In genomic region chr1:242133351-242133750, GRCh38 we compare ENCODE assay signal across 31 cellular contexts.
"Had no signal": no experiment of that assay in that cellular context is flagged by ENCODE, and none has a peak within 500 bp of the region (broad histone marks: within the 10 kb centered on the region; RNA-seq: fewer than 3 reads in every experiment).

No MANE protein-coding gene starts in this region.

- H3K9me3 ChIP-seq: colonic mucosa, esophagus squamous epithelium, gastroesophageal sphincter had no signal

- ATAC-seq: activated CD4-positive, alpha-beta T cell treated with anti-CD3 and anti-CD28 coated beads for 36 hours; activated CD8-positive, alpha-beta memory T cell treated with anti-CD3 and anti-CD28 coated beads, Interleukin-2, amount 10 ng/mL, durations not matched to agents 7 days and 5 days; activated CD8-positive, alpha-beta T cell treated with anti-CD3 and anti-CD28 coated beads, Interleukin-2, amount 10 ng/mL, durations not matched to agents 7 days and 5 days; activated naive CD4-positive, alpha-beta T cell treated with anti-CD3 and anti-CD28 coated beads, Interleukin-2, amount 50 U/mL, for 72 hours; activated T-cell treated with anti-CD3 and anti-CD28 coated beads, Interleukin-2, amount 50 U/mL, for 72 hours; gastroesophageal sphincter; heart right ventricle; T-helper 17 cell had no signal

- H3K36me3 Mint-ChIP-seq: activated CD4-positive, alpha-beta memory T cell treated with anti-CD3 and anti-CD28 coated beads for 36 hours; activated CD8-positive, alpha-beta memory T cell treated with anti-CD3 and anti-CD28 coated beads, Interleukin-2, amount 10 ng/mL, durations not matched to agents 7 days and 5 days; activated naive CD4-positive, alpha-beta T cell treated with anti-CD3 and anti-CD28 coated beads, Interleukin-2, amount 10 ng/mL, durations not matched to agents 7 days and 5 days; activated naive CD4-positive, alpha-beta T cell treated with anti-CD3 and anti-CD28 coated beads, Interleukin-2, amount 50 U/mL, for 72 hours; activated naive CD8-positive, alpha-beta T cell treated with anti-CD3 and anti-CD28 coated beads, Interleukin-2, amount 10 ng/mL, durations not matched to agents 7 days and 5 days; brain had no signal

- H3K27me3 Mint-ChIP-seq: activated CD4-positive, alpha-beta T cell treated with anti-CD3 and anti-CD28 coated beads for 36 hours; activated CD4-positive, alpha-beta T cell treated with anti-CD3 and anti-CD28 coated beads, Interleukin-2, amount 10 ng/mL, durations not matched to agents 24 days and 14 days; activated CD8-positive, alpha-beta memory T cell treated with anti-CD3 and anti-CD28 coated beads, Interleukin-2, amount 10 ng/mL, durations not matched to agents 7 days and 5 days; activated naive CD4-positive, alpha-beta T cell treated with anti-CD3 and anti-CD28 coated beads, Interleukin-2, amount 10 ng/mL, durations not matched to agents 7 days and 5 days; activated naive CD8-positive, alpha-beta T cell treated with anti-CD3 and anti-CD28 coated beads, Interleukin-2, amount 10 ng/mL, durations not matched to agents 7 days and 5 days; activated T-cell treated with anti-CD3 and anti-CD28 coated beads, Interleukin-2, amount 50 U/mL, for 24 hours; brain had no signal

- DNase-seq: activated CD4-positive, alpha-beta memory T cell treated with anti-CD3 and anti-CD28 coated beads for 36 hours; activated CD4-positive, alpha-beta T cell treated with anti-CD3 and anti-CD28 coated beads for 36 hours; activated CD4-positive, CD25-positive, alpha-beta regulatory T cell; activated CD4-positive, CD25-positive, alpha-beta regulatory T cell treated with anti-CD3 and anti-CD28 coated beads, Interleukin-2, amount 50 U/mL, for 72 hours; activated CD8-positive, alpha-beta memory T cell treated with anti-CD3 and anti-CD28 coated beads, Interleukin-2, amount 10 ng/mL, durations not matched to agents 7 days and 5 days; activated CD8-positive, alpha-beta memory T cell treated with anti-CD3 and anti-CD28 coated beads, Interleukin-2, amount 50 U/mL, for 4 hours; activated CD8-positive, alpha-beta T cell treated with anti-CD3 and anti-CD28 coated beads, Interleukin-2, amount 10 ng/mL, durations not matched to agents 7 days and 5 days; activated gamma-delta T cell; activated naive CD4-positive, alpha-beta T cell; activated naive CD4-positive, alpha-beta T cell treated with anti-CD3 and anti-CD28 coated beads, Interleukin-2, amount 10 ng/mL, durations not matched to agents 7 days and 5 days; activated naive CD8-positive, alpha-beta T cell treated with anti-CD3 and anti-CD28 coated beads, Interleukin-2, amount 10 ng/mL, durations not matched to agents 7 days and 5 days; activated T-cell treated with anti-CD3 and anti-CD28 coated beads, Interleukin-2, amount 50 U/mL, for 24 hours; activated T-cell treated with anti-CD3 and anti-CD28 coated beads, Interleukin-2, amount 50 U/mL, for 72 hours; central memory CD4-positive, alpha-beta T cell; cerebellar nuclear complex; colonic mucosa; effector CD8-positive, alpha-beta T cell; esophagus squamous epithelium; foreskin melanocyte; heart right ventricle; T-helper 17 cell; T1000 had no signal

- H3K4me1 Mint-ChIP-seq: activated CD4-positive, alpha-beta T cell treated with anti-CD3 and anti-CD28 coated beads for 36 hours; activated CD4-positive, alpha-beta T cell treated with anti-CD3 and anti-CD28 coated beads, Interleukin-2, amount 10 ng/mL, durations not matched to agents 24 days and 14 days; activated CD8-positive, alpha-beta memory T cell treated with anti-CD3 and anti-CD28 coated beads, Interleukin-2, amount 10 ng/mL, durations not matched to agents 7 days and 5 days; activated naive CD4-positive, alpha-beta T cell treated with anti-CD3 and anti-CD28 coated beads, Interleukin-2, amount 10 ng/mL, durations not matched to agents 7 days and 5 days; activated naive CD8-positive, alpha-beta T cell treated with anti-CD3 and anti-CD28 coated beads, Interleukin-2, amount 10 ng/mL, durations not matched to agents 7 days and 5 days; T-helper 17 cell had no signal

- H3K36me3 ChIP-seq: ascending aorta, breast epithelium, cardiac muscle cell, colonic mucosa, esophagus squamous epithelium, gastroesophageal sphincter, heart right ventricle had no signal

- H3K27ac Mint-ChIP-seq: activated CD4-positive, alpha-beta memory T cell treated with anti-CD3 and anti-CD28 coated beads for 36 hours; activated CD4-positive, alpha-beta T cell treated with anti-CD3 and anti-CD28 coated beads for 36 hours; activated CD4-positive, alpha-beta T cell treated with anti-CD3 and anti-CD28 coated beads, Interleukin-2, amount 10 ng/mL, durations not matched to agents 24 days and 14 days; activated CD8-positive, alpha-beta memory T cell treated with anti-CD3 and anti-CD28 coated beads, Interleukin-2, amount 10 ng/mL, durations not matched to agents 7 days and 5 days; activated CD8-positive, alpha-beta T cell treated with anti-CD3 and anti-CD28 coated beads, Interleukin-2, amount 10 ng/mL, durations not matched to agents 7 days and 5 days; activated naive CD4-positive, alpha-beta T cell treated with anti-CD3 and anti-CD28 coated beads, Interleukin-2, amount 10 ng/mL, durations not matched to agents 7 days and 5 days; activated naive CD4-positive, alpha-beta T cell treated with anti-CD3 and anti-CD28 coated beads, Interleukin-2, amount 50 U/mL, for 72 hours; activated naive CD8-positive, alpha-beta T cell treated with anti-CD3 and anti-CD28 coated beads, Interleukin-2, amount 10 ng/mL, durations not matched to agents 7 days and 5 days; activated T-cell treated with anti-CD3 and anti-CD28 coated beads, Interleukin-2, amount 50 U/mL, for 24 hours; activated T-cell treated with anti-CD3 and anti-CD28 coated beads, Interleukin-2, amount 50 U/mL, for 72 hours; T-helper 17 cell; T-helper 2 cell treated with Interferon-gamma antibody and Interleukin-4, amounts not matched to agents 5 μg/mL and 100 μg/mL, for 36 hours had no signal

- H3K27me3 ChIP-seq: ascending aorta, breast epithelium, cardiac muscle cell, colonic mucosa, esophagus squamous epithelium, gastroesophageal sphincter, heart right ventricle had no signal

- H3K27ac ChIP-seq: ascending aorta, breast epithelium, cardiac muscle cell, colonic mucosa, epithelial cell of prostate, esophagus squamous epithelium, gastroesophageal sphincter, heart right ventricle had no signal

- H3K9me3 Mint-ChIP-seq: activated CD4-positive, alpha-beta memory T cell treated with anti-CD3 and anti-CD28 coated beads for 36 hours; activated naive CD4-positive, alpha-beta T cell treated with anti-CD3 and anti-CD28 coated beads, Interleukin-2, amount 10 ng/mL, durations not matched to agents 7 days and 5 days had no signal

- H3K4me3 ChIP-seq: ascending aorta, breast epithelium, cardiac muscle cell, colonic mucosa, esophagus squamous epithelium, gastroesophageal sphincter, heart right ventricle had no signal

- H3K4me1 ChIP-seq: ascending aorta, breast epithelium, colonic mucosa, esophagus squamous epithelium, gastroesophageal sphincter, heart right ventricle had no signal

- H3K4me3 Mint-ChIP-seq: activated CD4-positive, alpha-beta memory T cell treated with anti-CD3 and anti-CD28 coated beads for 36 hours; activated CD4-positive, alpha-beta T cell treated with anti-CD3 and anti-CD28 coated beads for 36 hours; activated CD4-positive, alpha-beta T cell treated with anti-CD3 and anti-CD28 coated beads, Interleukin-2, amount 10 ng/mL, durations not matched to agents 24 days and 14 days; activated CD8-positive, alpha-beta memory T cell treated with anti-CD3 and anti-CD28 coated beads, Interleukin-2, amount 10 ng/mL, durations not matched to agents 7 days and 5 days; activated CD8-positive, alpha-beta T cell treated with anti-CD3 and anti-CD28 coated beads, Interleukin-2, amount 10 ng/mL, durations not matched to agents 7 days and 5 days; activated naive CD4-positive, alpha-beta T cell treated with anti-CD3 and anti-CD28 coated beads, Interleukin-2, amount 10 ng/mL, durations not matched to agents 7 days and 5 days; activated naive CD8-positive, alpha-beta T cell treated with anti-CD3 and anti-CD28 coated beads, Interleukin-2, amount 10 ng/mL, durations not matched to agents 7 days and 5 days; activated T-cell treated with anti-CD3 and anti-CD28 coated beads, Interleukin-2, amount 50 U/mL, for 24 hours; activated T-cell treated with anti-CD3 and anti-CD28 coated beads, Interleukin-2, amount 50 U/mL, for 72 hours; brain; T-helper 17 cell; T-helper 2 cell treated with Interferon-gamma antibody and Interleukin-4, amounts not matched to agents 5 μg/mL and 100 μg/mL, for 36 hours had no signal
